Comparison of ENCODE assay signal across 1 cellular context in genomic region chr4:24719615-24720014, GRCh38.
TF ChIP-seq lines count a peak whose summit lies in the region.

No MANE protein-coding gene starts in this region.

TF ChIP-seq in GM23338, 12 proteins besides CTCF, POLR2A, EP300 and RAD21 (continued from another document):
- TF ChIP-seq ZNF462 (CRISPR knock-in tag; IDR thresholded peaks at IDR 0.05) (no peak), EZH2 (IDR thresholded peaks at IDR 0.05; ENCODE audit: low read depth, unreplicated experiment) (no peak)
